In the genomic region with DNA sequence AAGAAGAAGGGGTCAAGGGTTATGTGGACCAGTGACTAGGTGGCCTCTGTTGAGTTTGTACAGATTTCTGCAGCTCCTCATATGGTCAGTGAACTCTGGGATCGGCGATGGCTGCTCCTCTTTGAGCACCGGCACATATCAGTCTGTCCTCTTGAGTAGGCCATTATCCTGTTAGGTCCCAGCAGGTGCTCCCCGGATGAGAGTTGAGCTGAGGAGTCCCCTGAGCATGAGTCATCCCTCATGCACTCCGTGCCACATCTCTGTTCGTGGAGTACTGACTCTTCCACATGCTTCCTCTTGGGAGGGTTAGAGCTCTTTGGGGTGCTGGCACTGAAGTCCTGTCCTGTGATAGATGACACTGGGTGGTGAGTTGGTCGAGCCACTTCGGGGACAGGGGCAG, we compare ENCODE assay signal across 19 cellular contexts.
"Had no signal": no experiment of that assay in that cellular context is flagged by ENCODE, and none has a peak within 500 bp of the region (broad histone marks: within the 10 kb centered on the region; RNA-seq: fewer than 3 reads in every experiment).

No MANE protein-coding gene starts in this region.

- H3K4me1 ChIP-seq: gastrocnemius medialis, heart left ventricle, pancreas, stomach had no signal

- H3K9me3 ChIP-seq: gastrocnemius medialis, heart left ventricle, pancreas, stomach had no signal

- H3K27me3 ChIP-seq: gastrocnemius medialis, heart left ventricle, pancreas, stomach had no signal

- DNase-seq: activated CD4-positive, alpha-beta memory T cell treated with anti-CD3 and anti-CD28 coated beads, Interleukin-2, amount 10 ng/mL, durations not matched to agents 7 days and 5 days; activated CD4-positive, alpha-beta T cell treated with anti-CD3 and anti-CD28 coated beads for 48 hours; activated CD4-positive, CD25-positive, alpha-beta regulatory T cell; activated naive CD4-positive, alpha-beta T cell treated with anti-CD3 and anti-CD28 coated beads, Interleukin-2, amount 10 ng/mL, durations not matched to agents 7 days and 5 days; activated naive CD8-positive, alpha-beta T cell treated with anti-CD3 and anti-CD28 coated beads, Interleukin-2, amount 50 U/mL, for 24 hours; activated T-cell treated with anti-CD3 and anti-CD28 coated beads, Interleukin-2, amount 50 U/mL, for 24 hours; anterior cingulate cortex; central memory CD4-positive, alpha-beta T cell; erythroblast; gastrocnemius medialis; heart left ventricle; mesenchymal stem cell; naive thymus-derived CD8-positive, alpha-beta T cell; pancreas; stimulated activated CD4-positive, alpha-beta T cell treated with anti-CD3 and anti-CD28 coated beads, Interleukin-4, amount 100 ng/mL, for 24 hours; stomach; trophoblast cell had no signal

- ATAC-seq: activated naive CD8-positive, alpha-beta T cell treated with anti-CD3 and anti-CD28 coated beads, Interleukin-2, amount 50 U/mL, for 24 hours; gastrocnemius medialis; heart left ventricle; naive thymus-derived CD8-positive, alpha-beta T cell; pancreas; sciatic nerve; stimulated activated effector memory CD8-positive, alpha-beta T cell treated with anti-CD3 and anti-CD28 coated beads, Interleukin-12 subunit alpha, Interleukin-12 subunit beta, amount 100 ng/mL, for 72 hours had no signal

- H3K36me3 ChIP-seq: gastrocnemius medialis, heart left ventricle, pancreas, stomach had no signal

- H3K4me3 ChIP-seq: gastrocnemius medialis, heart left ventricle, pancreas, stomach had no signal

- H3K27ac ChIP-seq: gastrocnemius medialis, heart left ventricle, pancreas, stomach had no signal
